ENCODE assay signal across 1 cellular context in genomic region chr11:112289588-112290461, GRCh38.
A peak's percentile ranks its signal among the peaks of the same experiment; 100 is the strongest.
TF ChIP-seq lines count a peak whose summit lies in the region.

No MANE protein-coding gene starts in this region.

TF ChIP-seq in HEK293, 187 proteins besides CTCF, POLR2A, EP300 and RAD21 (continued from another document):
- TF ChIP-seq ZNF341 (tag by site-specific recombination; IDR thresholded peaks at IDR 0.05; ENCODE audit: low read depth): 0 out of 2 replicates have a peak, but pooled peaks have one; percentile 9
- peak; percentile 48; the same call in 1 of the 2 replicates for TF ChIP-seq GLIS2 (tag by site-specific recombination; IDR thresholded peaks at IDR 0.05)
- TF ChIP-seq KLF9 (tag by site-specific recombination; IDR thresholded peaks at IDR 0.05; ENCODE audit: low read depth): peak; percentile 88
- peak; percentile 59 for TF ChIP-seq ZNF335 (tag by site-specific recombination; conservative IDR thresholded peaks at IDR 0.05)
